16 cellular contexts compared by ENCODE assay signal in genomic region chr11:34204396-34205279, GRCh38.
A peak's percentile ranks its signal among the peaks of the same experiment; 100 is the strongest.
DNase-seq lines count a peak whose midpoint lies in the region; ATAC-seq and TF ChIP-seq lines count a peak whose summit lies in the region.
"Had no signal": no experiment of that assay in that cellular context is flagged by ENCODE, and none has a peak within 500 bp of the region (broad histone marks: within the 10 kb centered on the region; RNA-seq: fewer than 3 reads in every experiment).

No MANE protein-coding gene starts in this region.

- H3K27me3 ChIP-seq in kidney epithelial cell (ENCODE audit: control insufficient read depth, insufficient read depth, low read length) (no peaks in the 10 kb centered on the region), mesendoderm (ENCODE audit: insufficient read depth, low read length, poor library complexity) (no peaks in the 10 kb centered on the region)
- H3K27me3 ChIP-seq: brain microvascular endothelial cell had no signal

- H3K9me3 Mint-ChIP-seq in HFFc6, result no peaks in the 10 kb centered on the region

- no peaks in the 10 kb centered on the region for H3K36me3 Mint-ChIP-seq in HFFc6 (ENCODE audit: low read depth)

- H3K4me3 Mint-ChIP-seq in HFFc6, result no peak overlapping the region

- no peak overlapping the region for H3K18ac ChIP-seq in mesendoderm (ENCODE audit: low read length)

- peak; percentile 90 for DNase-seq in Caki2 (ENCODE audit: low read depth)
- peak; percentile 40 for DNase-seq in HFFc6
- peak; percentile 96 for DNase-seq in kidney epithelial cell (ENCODE audit: low read depth)
- DNase-seq in NCI-H2196 (lab: John Stamatoyannopoulos, UW; ENCODE audit: unreplicated experiment), result no peak
- no peak for DNase-seq in GOT3 (lab: John Stamatoyannopoulos, UW)
- DNase-seq in mesendoderm, result no peak
- no peak for DNase-seq in NCI-H187 (lab: John Stamatoyannopoulos, UW)
- DNase-seq: activated CD8-positive, alpha-beta memory T cell treated with anti-CD3 and anti-CD28 coated beads, Interleukin-2, amount 50 U/mL, for 4 hours; brain microvascular endothelial cell; C1 segment of cervical spinal cord; Karpas-422; left cardiac atrium; NCI-H526 treated with DMSO at 0.1 percent for 48 hours; stimulated activated CD4-positive, alpha-beta T cell treated with anti-CD3 and anti-CD28 coated beads, Interleukin-2, amount 100 ng/mL, for 48 hours; T-helper 1 cell had no signal

- H3K23ac ChIP-seq in mesendoderm (ENCODE audit: low read length), result no peak overlapping the region

- no peak overlapping the region for H3K4ac ChIP-seq in mesendoderm (ENCODE audit: low read depth, low read length)

- peak overlapping the region; percentile 21; the same call in 1 of the 2 replicates for H3K27ac Mint-ChIP-seq in HFFc6

- ATAC-seq in SK-N-SH treated with all-trans-retinoic acid at 6 μM for 48 hours, result peak; percentile 65
- ATAC-seq: left cardiac atrium had no signal

- H2BK5ac ChIP-seq in mesendoderm (ENCODE audit: low read length), result no peak overlapping the region

- H3K4me2 ChIP-seq in mesendoderm (ENCODE audit: low read length), result no peak overlapping the region

- no peak overlapping the region for H3K9ac ChIP-seq in mesendoderm (ENCODE audit: low read length)

- H3K56ac ChIP-seq in mesendoderm (ENCODE audit: low read length), result no peak overlapping the region

- no peak overlapping the region for H4K8ac ChIP-seq in mesendoderm (ENCODE audit: low read depth, low read length)

- H3K79me1 ChIP-seq in mesendoderm (ENCODE audit: low read length), result no peaks in the 10 kb centered on the region

- H3K4me1 Mint-ChIP-seq in HFFc6 (ENCODE audit: low read depth), result peaks cover 39% of the 10 kb centered on the region

- H4K5ac ChIP-seq in mesendoderm (ENCODE audit: low read length), result no peak overlapping the region

- H2BK15ac ChIP-seq in mesendoderm (replicated peaks; ENCODE audit: low read depth), result no peak overlapping the region

- TF ChIP-seq CTCF in HFFc6 (IDR thresholded peaks at IDR 0.05), result no peak
- no peak for TF ChIP-seq CTCF in kidney epithelial cell (IDR thresholded peaks at IDR 0.05; ENCODE audit: insufficient read depth, low read length, poor library complexity, severe bottlenecking)

- H3K4me3 ChIP-seq in kidney epithelial cell (ENCODE audit: low read depth, low read length) (no peak overlapping the region), mesendoderm (ENCODE audit: low read length) (no peak overlapping the region)

- H2AK5ac ChIP-seq in mesendoderm (ENCODE audit: low read length), result no peak overlapping the region

- no peaks in the 10 kb centered on the region for H3K4me1 ChIP-seq in mesendoderm (ENCODE audit: control insufficient read depth, low read depth, low read length)

- no peaks in the 10 kb centered on the region for H3K79me2 ChIP-seq in mesendoderm (ENCODE audit: control insufficient read depth, insufficient read depth, low read length)

- H3K27ac ChIP-seq in mesendoderm (ENCODE audit: low read depth, low read length), result no peak overlapping the region
- H3K27ac ChIP-seq: brain microvascular endothelial cell had no signal

- H2BK120ac ChIP-seq in mesendoderm (ENCODE audit: low read depth, low read length), result no peak overlapping the region

- in situ Hi-C loops in Caki2 (cut with HindIII; ENCODE audit: low pct_unique_long_range_greater_than_20kb, low sequenced_read_pairs), result no loop called here

- no CpG with 5 or more reads among the region's 19 CpGs for WGBS in mesendoderm (ENCODE audit: extremely low coverage, insufficient coverage, low lambda C conversion rate)

- H3K36me3 ChIP-seq in kidney epithelial cell (ENCODE audit: control insufficient read depth, insufficient read depth, low read length) (no peaks in the 10 kb centered on the region), mesendoderm (ENCODE audit: control insufficient read depth, insufficient read depth, low read length) (no peaks in the 10 kb centered on the region)
- H3K36me3 ChIP-seq: brain microvascular endothelial cell had no signal

- peaks cover 5% of the 10 kb centered on the region for H3K27me3 Mint-ChIP-seq in HFFc6 (ENCODE audit: insufficient read depth)

TF ChIP-seq in SK-N-SH treated with all-trans-retinoic acid at 6 μM for 48 hours, 23 proteins besides CTCF, POLR2A, EP300 and RAD21:
- TF ChIP-seq ESRRG (CRISPR knock-in tag; IDR thresholded peaks at IDR 0.05), result no peak
- no peak for TF ChIP-seq PPARA (CRISPR knock-in tag; IDR thresholded peaks at IDR 0.05; ENCODE audit: borderline replicate concordance)
- TF ChIP-seq BACH2 (CRISPR knock-in tag; IDR thresholded peaks at IDR 0.05; ENCODE audit: borderline replicate concordance), result no peak
- TF ChIP-seq GLIS3 (CRISPR knock-in tag; IDR thresholded peaks at IDR 0.05), result no peak
- no peak for TF ChIP-seq ZC3H10 (CRISPR knock-in tag; IDR thresholded peaks at IDR 0.05)
- TF ChIP-seq ISL1 (CRISPR knock-in tag; IDR thresholded peaks at IDR 0.05), result no peak
- TF ChIP-seq CSDC2 (CRISPR knock-in tag; IDR thresholded peaks at IDR 0.05), result no peak
- TF ChIP-seq SNAI2 (CRISPR knock-in tag; IDR thresholded peaks at IDR 0.05), result no peak
- TF ChIP-seq TCF4 (CRISPR knock-in tag; IDR thresholded peaks at IDR 0.05; ENCODE audit: borderline replicate concordance), result no peak

Comparison
In these comparisons a context has a peak if more than half of its experiments do, and no peak if none do; other contexts are left out.
1. DNase-seq: peak in Caki2 (single experiment), HFFc6 (single experiment) and kidney epithelial cell (single experiment); none in NCI-H2196 (single experiment), GOT3 (single experiment), mesendoderm (single experiment) and NCI-H187 (0 of 2).